In genomic region chr12:67517181-67517887, GRCh38 we compare ENCODE assay signal across 10 cellular contexts.
DNase-seq lines count a peak whose midpoint lies in the region; ATAC-seq, FAIRE-seq and TF ChIP-seq lines count a peak whose summit lies in the region.
"Had no signal": no experiment of that assay in that cellular context is flagged by ENCODE, and none has a peak within 500 bp of the region (broad histone marks: within the 10 kb centered on the region; RNA-seq: fewer than 3 reads in every experiment).

No MANE protein-coding gene starts in this region.

- H3K9ac ChIP-seq in mesenchymal stem cell (ENCODE audit: low read length): no peak overlapping the region

- no peak for FAIRE-seq in pancreas (lab: Jason Lieb, UNC)

- peaks cover 40% of the 10 kb centered on the region for H3K4me1 Mint-ChIP-seq in chondrocyte (ENCODE audit: low read depth)
- peaks cover 35% of the 10 kb centered on the region for H3K4me1 Mint-ChIP-seq in activated T-helper 17 cell treated with anti-CD3 and anti-CD28 coated beads, Interleukin-2, amount 50 U/mL, for 72 hours

- H3K14ac ChIP-seq in mesenchymal stem cell (ENCODE audit: low read length in 2 of 2): no peak overlapping the region

- DNase-seq in EH (ENCODE audit: low read depth) (peak; percentile 10), NCI-H2171 treated with DMSO at 0.1 percent for 48 hours (lab: John Stamatoyannopoulos, UW) (peak; percentile 71), chondrocyte (ENCODE audit: low spot score) (no peak), pancreas (peak; percentile 58 to 83 (median 78)), gastrocnemius medialis (no peak), mesenchymal stem cell (no peak)
- DNase-seq: dermis blood vessel endothelial cell had no signal

- H2BK15ac ChIP-seq in mesenchymal stem cell (ENCODE audit: low read depth, poor library complexity, severe bottlenecking): no peak overlapping the region

- no peak overlapping the region for H2BK12ac ChIP-seq in mesenchymal stem cell (ENCODE audit: low read length in 2 of 2)

- H3K9me3 ChIP-seq in pancreas (no peaks in the 10 kb centered on the region), gastrocnemius medialis (no peaks in the 10 kb centered on the region), mesenchymal stem cell (ENCODE audit: control insufficient read depth, low read length) (no peaks in the 10 kb centered on the region)

- TF ChIP-seq CTCF in chondrocyte (IDR thresholded peaks at IDR 0.05) (no peak), pancreas (IDR thresholded peaks at IDR 0.05) (no peak), gastrocnemius medialis (IDR thresholded peaks at IDR 0.05 in 4 of 5, conservative IDR thresholded peaks at IDR 0.05 in 1 of 5) (no peak)

- H3K79me1 ChIP-seq in mesenchymal stem cell (replicated peaks; ENCODE audit: low read length, poor library complexity, severe bottlenecking): no peaks in the 10 kb centered on the region

- no peak overlapping the region for H3K18ac ChIP-seq in mesenchymal stem cell (ENCODE audit: low read depth in 1 of 2, low read length in 2 of 2)

- H4K91ac ChIP-seq in mesenchymal stem cell (ENCODE audit: low read length): no peak overlapping the region

- no peak overlapping the region for H2BK5ac ChIP-seq in mesenchymal stem cell (ENCODE audit: low read depth, low read length, poor library complexity, severe bottlenecking)

- H3K36me3 Mint-ChIP-seq in chondrocyte (ENCODE audit: low read depth): no peaks in the 10 kb centered on the region
- H3K36me3 Mint-ChIP-seq in activated T-helper 17 cell treated with anti-CD3 and anti-CD28 coated beads, Interleukin-2, amount 50 U/mL, for 72 hours (ENCODE audit: low read depth): no peaks in the 10 kb centered on the region

- H3K27me3 ChIP-seq in pancreas (no peaks in the 10 kb centered on the region), gastrocnemius medialis (no peaks in the 10 kb centered on the region), mesenchymal stem cell (ENCODE audit: control insufficient read depth in 1 of 2, insufficient read depth in 1 of 2, low read length in 2 of 2) (peaks cover 0 to 4% of the 10 kb centered on the region in 2 experiments)

- H3K27ac Mint-ChIP-seq in chondrocyte (ENCODE audit: unreplicated experiment): peak overlapping the region; percentile 45
- H3K27ac Mint-ChIP-seq in activated T-helper 17 cell treated with anti-CD3 and anti-CD28 coated beads, Interleukin-2, amount 50 U/mL, for 72 hours: no peak overlapping the region

- ATAC-seq in pancreas: peak; percentile 82 to 90 (median 88)
- ATAC-seq in activated T-helper 17 cell treated with anti-CD3 and anti-CD28 coated beads, Interleukin-2, amount 50 U/mL, for 72 hours (replicated peaks): no peak
- ATAC-seq in gastrocnemius medialis: no peak
- ATAC-seq in GM19324 (IDR thresholded peaks at IDR 0.05; ENCODE audit: low FRiP score, unreplicated experiment): no peak
- ATAC-seq: left lobe of liver had no signal

- 41 to 50% methylated on average over 16 of the region's 16 CpGs for WGBS in pancreas, 2 donors
- WGBS in mesenchymal stem cell: 91% methylated on average over 14 of the region's 16 CpGs

- TF ChIP-seq POLR2A in gastrocnemius medialis (IDR thresholded peaks at IDR 0.05): no peak

- intact Hi-C loops in pancreas (cut with DNase I): no loop called here
- intact Hi-C loops in gastrocnemius medialis (cut with DNase I; ENCODE audit: low total_unique reads): no loop called here

- peak overlapping the region in 1 of 4 donors; percentile 26 for H3K27ac ChIP-seq in pancreas
- peak overlapping the region in 1 of 4 donors; percentile 72 for H3K27ac ChIP-seq in gastrocnemius medialis
- H3K27ac ChIP-seq in mesenchymal stem cell (ENCODE audit: low read length, poor library complexity, severe bottlenecking): no peak overlapping the region

- H2AK5ac ChIP-seq in mesenchymal stem cell (ENCODE audit: low read length, severe bottlenecking): no peak overlapping the region

- H2AFZ ChIP-seq in mesenchymal stem cell (ENCODE audit: low read depth, low read length): no peak overlapping the region

- H3K4me3 ChIP-seq in pancreas: no peak overlapping the region
- H3K4me3 ChIP-seq in gastrocnemius medialis: no peak overlapping the region
- H3K4me3 ChIP-seq in mesenchymal stem cell (ENCODE audit: insufficient read depth in 1 of 2, low read depth in 1 of 2, low read length in 2 of 2): no peak overlapping the region

- no peak overlapping the region for H3K4ac ChIP-seq in mesenchymal stem cell (ENCODE audit: low read depth in 1 of 2, low read length in 2 of 2)

- no peak overlapping the region for H3K23ac ChIP-seq in mesenchymal stem cell (ENCODE audit: low read length in 2 of 2)

- no peak overlapping the region for H3K4me3 Mint-ChIP-seq in chondrocyte (ENCODE audit: unreplicated experiment)
- H3K4me3 Mint-ChIP-seq in activated T-helper 17 cell treated with anti-CD3 and anti-CD28 coated beads, Interleukin-2, amount 50 U/mL, for 72 hours: no peak overlapping the region

- in situ Hi-C loops in gastrocnemius medialis (cut with MboI; ENCODE audit: low sequenced_read_pairs in 4 of 4): no loop called here

- H3K9me3 Mint-ChIP-seq in chondrocyte (ENCODE audit: low read depth): no peaks in the 10 kb centered on the region
- H3K9me3 Mint-ChIP-seq in activated T-helper 17 cell treated with anti-CD3 and anti-CD28 coated beads, Interleukin-2, amount 50 U/mL, for 72 hours: no peaks in the 10 kb centered on the region

- H4K8ac ChIP-seq in mesenchymal stem cell (ENCODE audit: low read length): no peak overlapping the region

- H2BK120ac ChIP-seq in mesenchymal stem cell (ENCODE audit: low read depth, low read length): no peak overlapping the region

- H3K4me1 ChIP-seq in pancreas (peaks cover 0 to 19% (median 10%) of the 10 kb centered on the region in 3 donors), gastrocnemius medialis (peaks cover 25 to 28% of the 10 kb centered on the region in 2 donors), mesenchymal stem cell (ENCODE audit: control insufficient read depth, insufficient read depth, low read depth, low read length) (no peaks in the 10 kb centered on the region)

- H3K27me3 Mint-ChIP-seq in chondrocyte (ENCODE audit: low read depth): no peaks in the 10 kb centered on the region
- H3K27me3 Mint-ChIP-seq in activated T-helper 17 cell treated with anti-CD3 and anti-CD28 coated beads, Interleukin-2, amount 50 U/mL, for 72 hours: no peaks in the 10 kb centered on the region

- no peak overlapping the region for H3K4me2 ChIP-seq in mesenchymal stem cell (ENCODE audit: low read length, poor library complexity, severe bottlenecking)

- H3K36me3 ChIP-seq in pancreas: no peaks in the 10 kb centered on the region
- H3K36me3 ChIP-seq in gastrocnemius medialis: no peaks in the 10 kb centered on the region
- no peaks in the 10 kb centered on the region for H3K36me3 ChIP-seq in mesenchymal stem cell (ENCODE audit: control insufficient read depth in 1 of 2, insufficient read depth in 2 of 2, low read depth in 1 of 2, low read length in 2 of 2)

Comparison
In these comparisons a context has a peak if more than half of its experiments do, and no peak if none do; other contexts are left out.
1. DNase-seq: peak in EH (single experiment), NCI-H2171 treated with DMSO at 0.1 percent for 48 hours (single experiment) and pancreas (6 of 6); none in chondrocyte (single experiment), gastrocnemius medialis (0 of 2) and mesenchymal stem cell (single experiment).
2. ATAC-seq: peak in pancreas (4 of 4); none in activated T-helper 17 cell treated with anti-CD3 and anti-CD28 coated beads, Interleukin-2, amount 50 U/mL, for 72 hours (single experiment), gastrocnemius medialis (0 of 2) and GM19324 (single experiment).